ENCODE assay signal across 8 cellular contexts in the genomic region with DNA sequence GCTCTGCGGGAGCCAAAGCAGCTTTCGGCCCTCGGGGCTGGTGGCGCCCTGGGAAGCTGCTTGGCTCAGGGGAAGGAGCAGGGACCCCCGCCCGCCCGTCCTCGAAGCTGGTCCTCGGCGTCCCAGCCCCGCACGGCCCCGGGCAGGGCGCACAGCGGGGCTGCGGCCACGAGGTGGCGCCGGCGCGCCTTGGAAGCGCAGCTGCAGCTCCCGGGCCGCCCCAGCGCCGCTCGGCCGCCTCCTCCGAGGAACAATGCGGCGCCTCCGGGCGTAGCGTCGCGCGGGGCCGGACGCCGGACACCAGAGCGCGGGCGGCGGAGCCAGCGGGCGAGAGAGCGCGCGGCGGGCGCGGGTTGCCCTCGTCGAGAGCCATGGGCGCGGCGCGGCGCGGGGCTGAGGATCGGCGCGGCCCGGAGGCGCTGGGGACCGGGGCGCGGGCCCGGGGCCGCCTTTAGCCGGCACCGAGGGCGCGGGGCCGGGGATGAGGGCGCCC. TPM values are rescaled to one million over a fixed set of nuclear protein-coding genes. Genes with fewer than 3 reads are reported as not detected.
DNase-seq lines count a peak whose midpoint lies in the region; ATAC-seq and TF ChIP-seq lines count a peak whose summit lies in the region.

TSS of gene MGAT5B (plus strand) at position 229 of the 493 bp plus-strand sequence. CDS start 626 bp downstream, outside the sequence.

- H3F3A ChIP-seq in PC-3 (ENCODE audit: low read length, unreplicated experiment) (no peaks in the 10 kb centered on the region), neural cell (ENCODE audit: insufficient read depth, low read length, poor library complexity, severe bottlenecking) (no peaks in the 10 kb centered on the region)

- H3K4me3 ChIP-seq in PC-3 (ENCODE audit: low read length) (peak within 1 kb of the TSS; percentile 65), fibroblast of mammary gland (ENCODE audit: control insufficient read depth, low read depth, low read length) (no peak within 1 kb of the TSS), neural cell (ENCODE audit: low read length) (peak within 1 kb of the TSS; percentile 88)

- no peaks in the 10 kb centered on the region for H3K9me3 ChIP-seq in PC-3 (ENCODE audit: low read length)
- H3K9me3 ChIP-seq in neural cell (ENCODE audit: low read length) = no peaks in the 10 kb centered on the region

- peaks cover 4% of the 10 kb centered on the region; the same call in 1 of the 2 replicates for H3K79me2 ChIP-seq in PC-3 (ENCODE audit: low read length)
- H3K79me2 ChIP-seq in neural cell (replicated peaks; ENCODE audit: insufficient read depth, low read length) = peaks cover 5% of the 10 kb centered on the region

- intact Hi-C loops in PC-3 (cut with micrococcal nuclease) = loop anchor here (5.0 kb wide), 2 partner anchors 74 to 144 kb away; no protein-coding TSS in a partner anchor

- H3K9me2 ChIP-seq in PC-3 (replicated peaks; ENCODE audit: low read length) = no peaks in the 10 kb centered on the region
- H3K9me2 ChIP-seq in neural cell (ENCODE audit: insufficient read depth, low read length) = no peaks in the 10 kb centered on the region

- peaks cover 46% of the 10 kb centered on the region for H3K4me1 ChIP-seq in PC-3 (ENCODE audit: insufficient read depth, low read length)

- H4K20me1 ChIP-seq in PC-3 (ENCODE audit: low read length) (no peaks in the 10 kb centered on the region), neural cell (ENCODE audit: insufficient read depth) (no peaks in the 10 kb centered on the region)

- H3K9ac ChIP-seq in PC-3 (ENCODE audit: low read length) (peak within 1 kb of the TSS; percentile 30), neural cell (ENCODE audit: low read length) (peak within 1 kb of the TSS; percentile 73)

- H3K4me2 ChIP-seq in PC-3 (ENCODE audit: low read length) (peak within 1 kb of the TSS; percentile 97), neural cell (ENCODE audit: low read length) (peak within 1 kb of the TSS; percentile 35)

- no peaks in the 10 kb centered on the region for H3K27me3 ChIP-seq in PC-3 (ENCODE audit: low read length)
- H3K27me3 ChIP-seq in neural cell (ENCODE audit: insufficient read depth, low read depth, low read length) = peaks cover 8% of the 10 kb centered on the region

- H3K36me3 ChIP-seq in PC-3 (ENCODE audit: low read depth, low read length) (no peaks in the 10 kb centered on the region), neural cell (ENCODE audit: insufficient read depth, low read length) (no peaks in the 10 kb centered on the region)

- H2AFZ ChIP-seq in PC-3 (ENCODE audit: low read length) = peak within 1 kb of the TSS; percentile 95
- peak within 1 kb of the TSS; percentile 27 for H2AFZ ChIP-seq in neural cell (ENCODE audit: low read depth, low read length)

- TF ChIP-seq CTCF in PC-3 (conservative IDR thresholded peaks at IDR 0.05; ENCODE audit: low read depth, low read length) (peak; percentile 82), fibroblast of mammary gland (conservative IDR thresholded peaks at IDR 0.05; ENCODE audit: control insufficient read depth, insufficient read depth, low read depth, low read length) (no peak), neural cell (IDR thresholded peaks at IDR 0.05; ENCODE audit: poor library complexity, severe bottlenecking) (peak; percentile 97)

- CTCF ChIA-PET in PC-3 (lab: Charles Lee) = interaction anchor here (0.6 to 2.2 kb wide), 5 partner anchors 76 to 387 kb away, joined by 3 to 36 read pairs (median 5); no protein-coding TSS in a partner anchor

- POLR2A ChIA-PET in PC-3 (lab: Charles Lee; ENCODE audit: unreplicated experiment) = interaction anchor here (0.6 kb wide), 2 partner anchors 311 to 1182 kb away, joined by 5 read pairs; no protein-coding TSS in a partner anchor

- DNase-seq in NCI-H187 (lab: John Stamatoyannopoulos, UW) = peak; percentile 22 to 63
- DNase-seq in NCI-H187 treated with DMSO at 0.1 percent for 48 hours (lab: John Stamatoyannopoulos, UW) = no peak
- DNase-seq in HK-2 (ENCODE audit: unreplicated experiment) = peak; percentile 81
- DNase-seq in PC-3 = peak; percentile 96
- peak; percentile 52 to 70 for DNase-seq in activated T-helper 1 cell treated with anti-CD3 and anti-CD28 coated beads, Interleukin-2, amount 50 U/mL, for 16 hours (ENCODE audit: low read depth in 1 of 2, low spot score in 1 of 2)
- peak; percentile 68 for DNase-seq in fibroblast of mammary gland (ENCODE audit: low read depth)
- DNase-seq in stimulated activated naive CD4-positive, alpha-beta T cell treated with Interleukin-2 at 50 U/mL for 16 hours (lab: John Stamatoyannopoulos, UW) = peak; percentile 48

- peak; percentile 98 for TF ChIP-seq RAD21 in neural cell (conservative IDR thresholded peaks at IDR 0.05)

- ATAC-seq in PC-3 = peak; percentile 76

- BruUV-seq in PC-3 (replicated peaks; lab: Mats Ljungman, UMichigan) = no TSS peak

- peak within 1 kb of the TSS; percentile 33 for H3K27ac ChIP-seq in PC-3 (ENCODE audit: low read length)
- no peak within 1 kb of the TSS for H3K27ac ChIP-seq in neural cell (ENCODE audit: low read length)

- TF ChIP-seq EP300 in neural cell (conservative IDR thresholded peaks at IDR 0.05; ENCODE audit: poor library complexity, severe bottlenecking) = peak; percentile 46

TF ChIP-seq in neural cell, 6 proteins besides CTCF, POLR2A, EP300 and RAD21:
- TF ChIP-seq POLR2AphosphoS5 (IDR thresholded peaks at IDR 0.05) (peak; percentile 60), REST (IDR thresholded peaks at IDR 0.05; ENCODE audit: borderline replicate concordance) (no peak), TAF1 (IDR thresholded peaks at IDR 0.05; ENCODE audit: low read depth) (no peak), SMC3 (conservative IDR thresholded peaks at IDR 0.05; ENCODE audit: poor library complexity) (peak; percentile 96), EZH2 (IDR thresholded peaks at IDR 0.05; ENCODE audit: borderline replicate concordance, insufficient read depth, low read length, poor library complexity, severe bottlenecking) (no peak), MXI1 (conservative IDR thresholded peaks at IDR 0.05; ENCODE audit: poor library complexity, severe bottlenecking) (peak; percentile 61)
TF ChIP-seq in neural cell: peak in this region for 3.

RNA-seq across cellular contexts. Expression of gene MGAT5B, which starts in this region (rescaled TPM):
- 4.9 and 10.3 TPM in 2 replicates for total RNA-seq in PC-3 (2014; rRNA removed)
- polyA plus RNA-seq in neural cell = 8.8 and 17.6 TPM in 2 replicates
- polyA minus RNA-seq in neural cell = 34.0 and 38.0 TPM in 2 replicates
